1 cellular context compared by ENCODE assay signal in genomic region chr6:56549014-56549413, GRCh38.
A peak's percentile ranks its signal among the peaks of the same experiment; 100 is the strongest.
TF ChIP-seq lines count a peak whose summit lies in the region.

No MANE protein-coding gene starts in this region.

TF ChIP-seq in K562, 482 proteins besides CTCF, POLR2A, EP300 and RAD21:
- TF ChIP-seq RERE (CRISPR knock-in tag; IDR thresholded peaks at IDR 0.05; ENCODE audit: borderline replicate concordance) (no peak), DEAF1 (CRISPR knock-in tag; IDR thresholded peaks at IDR 0.05) (peak; percentile 62)
